In genomic region chr1:233625510-233625981, GRCh38 we compare ENCODE assay signal across 23 cellular contexts. TPM values are rescaled to one million over a fixed set of nuclear protein-coding genes. Genes with fewer than 3 reads are reported as not detected.
"Had no signal": no experiment of that assay in that cellular context is flagged by ENCODE, and none has a peak within 500 bp of the region (broad histone marks: within the 10 kb centered on the region; RNA-seq: fewer than 3 reads in every experiment).

No MANE protein-coding gene starts in this region.

- DNase-seq: activated CD4-positive, alpha-beta memory T cell treated with anti-CD3 and anti-CD28 coated beads, Interleukin-2, amount 10 ng/mL, durations not matched to agents 7 days and 5 days; activated CD4-positive, alpha-beta T cell treated with anti-CD3 and anti-CD28 coated beads for 1 hour; activated CD4-positive, alpha-beta T cell treated with anti-CD3 and anti-CD28 coated beads, Interleukin-2, amount 10 ng/mL, durations not matched to agents 7 days and 5 days; activated CD8-positive, alpha-beta memory T cell treated with anti-CD3 and anti-CD28 coated beads, Interleukin-2, amount 50 U/mL, for 48 hours; activated gamma-delta T cell; activated naive CD4-positive, alpha-beta T cell treated with anti-CD3 and anti-CD28 coated beads, Interleukin-2, amount 50 U/mL, for 16 hours; activated T-cell treated with anti-CD3 and anti-CD28 coated beads, Interleukin-2, amount 50 U/mL, for 24 hours; amniotic stem cell; brain microvascular endothelial cell; left ventricle myocardium inferior; mesendoderm; right lobe of liver; stimulated activated CD4-positive, alpha-beta T cell treated with anti-CD3 and anti-CD28 coated beads, Interleukin-12 subunit alpha, Interleukin-12 subunit beta, amount 100 ng/mL, for 4 hours; stimulated activated CD4-positive, alpha-beta T cell treated with anti-CD3 and anti-CD28 coated beads, Interleukin-4, amount 100 ng/mL, for 1 hour; stimulated activated naive CD8-positive, alpha-beta T cell treated with anti-CD3 and anti-CD28 coated beads, Interleukin-15, amount 100 ng/mL, for 72 hours; T-helper 17 cell; thyroid gland had no signal

- H3K27me3 ChIP-seq: brain microvascular endothelial cell, esophagus muscularis mucosa, neutrophil, right lobe of liver, thyroid gland had no signal

- H3K4me1 ChIP-seq: esophagus muscularis mucosa, left ventricle myocardium inferior, right lobe of liver, thyroid gland had no signal

- H3K4me3 ChIP-seq: esophagus muscularis mucosa, left ventricle myocardium inferior, lung, right lobe of liver, thyroid gland had no signal

- ATAC-seq: right lobe of liver; stimulated activated memory B cell treated with anti-CD40 and anti-IgM and Interleukin-4, amounts not matched to agents 10 μg/mL and 1 μg/mL and 100 μg/mL, for 72 hours; stimulated activated naive CD8-positive, alpha-beta T cell treated with anti-CD3 and anti-CD28 coated beads, Interleukin-15, amount 100 ng/mL, for 72 hours; T-helper 17 cell; WTC11 had no signal

- H3K27ac ChIP-seq: brain microvascular endothelial cell, esophagus muscularis mucosa, left ventricle myocardium inferior, neutrophil, right lobe of liver, thyroid gland had no signal

- H3K9me3 ChIP-seq: esophagus muscularis mucosa, left ventricle myocardium inferior, neutrophil, right lobe of liver, thyroid gland had no signal

- H3K36me3 ChIP-seq: brain microvascular endothelial cell, left ventricle myocardium inferior, neutrophil, right lobe of liver, thyroid gland had no signal

RNA-seq across cellular contexts. Expression of gene KCNK1, which starts 11.6 kb away (rescaled TPM):
- total RNA-seq: osteocyte had no signal
